8 cellular contexts compared by ENCODE assay signal in the genomic region with DNA sequence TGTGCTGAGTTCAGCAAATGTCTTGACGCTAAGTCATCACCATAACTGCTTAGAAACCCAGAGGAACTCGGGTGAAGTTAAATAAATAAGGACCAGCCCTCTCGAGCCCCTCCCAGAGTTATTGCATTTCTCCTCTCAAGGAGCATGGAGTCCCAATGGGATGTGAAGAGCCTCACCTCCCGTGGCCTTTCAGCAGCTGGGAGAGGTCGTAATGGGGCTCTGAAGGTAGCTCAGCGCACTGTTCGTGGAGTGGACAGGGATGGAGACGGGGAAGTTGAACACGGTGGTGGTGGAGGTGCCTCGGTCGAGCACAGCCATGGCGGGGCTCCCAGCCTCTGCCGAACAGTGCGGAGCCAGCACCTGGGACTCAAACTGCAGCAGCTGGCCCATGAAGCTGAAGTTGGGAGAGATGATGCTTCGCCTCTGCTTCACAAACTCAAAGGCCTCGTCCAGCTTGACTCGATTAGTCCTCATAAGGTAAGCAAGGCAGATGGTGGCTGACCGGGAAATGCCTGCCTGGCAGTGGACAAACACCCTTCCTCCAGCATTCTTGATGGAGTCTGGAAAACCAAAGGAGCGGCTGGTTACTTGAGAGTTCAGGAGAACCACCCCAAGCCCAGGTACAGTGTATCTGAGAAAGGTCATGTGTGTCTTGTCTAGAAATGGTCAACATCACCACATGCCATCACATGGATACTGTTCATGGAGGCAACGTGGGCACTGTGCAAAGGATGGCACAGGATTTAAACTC. TPM values are rescaled to one million over a fixed set of nuclear protein-coding genes. Genes with fewer than 3 reads are reported as not detected.
DNase-seq lines count a peak whose midpoint lies in the region; ATAC-seq, FAIRE-seq and TF ChIP-seq lines count a peak whose summit lies in the region.

No MANE protein-coding gene starts in this region.

- H3K36me3 Mint-ChIP-seq in activated naive CD8-positive, alpha-beta T cell treated with anti-CD3 and anti-CD28 coated beads for 36 hours = peaks cover 28% of the 10 kb centered on the region

- TF ChIP-seq RAD21 in HCT116 (IDR thresholded peaks at IDR 0.05; ENCODE audit: low read depth) = no peak

- no peaks in the 10 kb centered on the region for H4K20me1 ChIP-seq in HCT116 (ENCODE audit: insufficient read depth)

- H3K9ac ChIP-seq in HCT116 (ENCODE audit: low read length) (no peak overlapping the region), skeletal muscle satellite cell (ENCODE audit: low read depth, low read length) (peak overlapping the region; percentile 92)

- H3K36me3 ChIP-seq in HCT116 (ENCODE audit: control insufficient read depth in 1 of 2, insufficient read depth in 2 of 2, low read length in 2 of 2) (peaks cover 8 to 14% of the 10 kb centered on the region in 2 experiments; a peak in 3 of 4 replicates), skeletal muscle satellite cell (ENCODE audit: insufficient read depth, low read length) (peaks cover 36% of the 10 kb centered on the region)

- TF ChIP-seq POLR2A in HCT116 (IDR thresholded peaks at IDR 0.05; ENCODE audit: borderline replicate concordance, extremely low read depth, insufficient read depth, insufficient read length) (no peak), GM12891 (IDR thresholded peaks at IDR 0.05; ENCODE audit: low read depth, low read length) (no peak)

- no peaks in the 10 kb centered on the region for H3K9me3 ChIP-seq in HCT116 (ENCODE audit: control insufficient read depth in 1 of 2, insufficient read depth in 1 of 2, low read depth in 1 of 2, low read length in 2 of 2)
- no peaks in the 10 kb centered on the region for H3K9me3 ChIP-seq in skeletal muscle satellite cell (replicated peaks; ENCODE audit: low read length)

- H3K4me3 ChIP-seq in HCT116 (replicated peaks in 1 of 2; ENCODE audit: low read depth in 1 of 2, low read length in 2 of 2) (no peak overlapping the region), skeletal muscle satellite cell (ENCODE audit: low read length) (peak overlapping the region; percentile 79)

- POLR2A ChIA-PET in HCT116 (lab: Charles Lee) = interaction anchor here (1.3 kb wide), 1 partner anchor 10 kb away, joined by 4 read pairs; no protein-coding TSS in a partner anchor

- no peak for ATAC-seq in HCT116
- ATAC-seq in left ventricle myocardium superior = no peak
- ATAC-seq in GM19452 (IDR thresholded peaks at IDR 0.05; ENCODE audit: unreplicated experiment) = no peak

- no peak overlapping the region for H3K27ac Mint-ChIP-seq in activated naive CD8-positive, alpha-beta T cell treated with anti-CD3 and anti-CD28 coated beads for 36 hours

- CTCF ChIA-PET in HCT116 (lab: Charles Lee) = no interaction called here

- H3K4me1 Mint-ChIP-seq in activated naive CD8-positive, alpha-beta T cell treated with anti-CD3 and anti-CD28 coated beads for 36 hours = peaks cover 62% of the 10 kb centered on the region

- H3K9me2 ChIP-seq in HCT116 (ENCODE audit: insufficient read depth) = no peaks in the 10 kb centered on the region

- no peak for TF ChIP-seq CTCF in HCT116 (IDR thresholded peaks at IDR 0.05 in 2 of 3, conservative IDR thresholded peaks at IDR 0.05 in 1 of 3; ENCODE audit: borderline replicate concordance in 1 of 3, insufficient read depth in 1 of 3, low read depth in 2 of 3, low read length in 2 of 3)

- DNase-seq in HCT116 (ENCODE audit: low read depth, low spot score) (no peak), left ventricle myocardium superior (peak; percentile 56), GM12891 (ENCODE audit: insufficient read length, low spot score) (no peak), MV-4-11 (lab: John Stamatoyannopoulos, UW) (no peak)
- no peak for DNase-seq in activated naive CD8-positive, alpha-beta T cell treated with anti-CD3 and anti-CD28 coated beads for 36 hours
- no peak for DNase-seq in activated CD4-positive, alpha-beta T cell treated with anti-CD3 and anti-CD28 coated beads for 1 hour

- H2AFZ ChIP-seq in HCT116 (ENCODE audit: low read depth, low read length, poor library complexity, severe bottlenecking) = no peak overlapping the region

- H3K27me3 ChIP-seq in HCT116 (ENCODE audit: insufficient read depth, low read length) (no peaks in the 10 kb centered on the region), skeletal muscle satellite cell (ENCODE audit: control insufficient read depth, insufficient read depth, low read length) (no peaks in the 10 kb centered on the region)

- intact Hi-C loops in HCT116 (cut with micrococcal nuclease) = loop anchor here (2.0 to 5.0 kb wide), 2 partner anchors 134 to 164 kb away; no protein-coding TSS in a partner anchor
- intact Hi-C loops in left ventricle myocardium superior (cut with micrococcal nuclease) = no loop called here

- H3K4me2 ChIP-seq in HCT116 (ENCODE audit: low read length) = peak overlapping the region; percentile 86; the same call in 1 of the 2 replicates
- H3K4me2 ChIP-seq in skeletal muscle satellite cell (ENCODE audit: low read length) = peak overlapping the region; percentile 69

- H3K4me1 ChIP-seq in HCT116 (ENCODE audit: control insufficient read depth in 1 of 2, insufficient read depth in 2 of 2, low read length in 2 of 2) (peaks cover 35 to 59% of the 10 kb centered on the region in 2 experiments), skeletal muscle satellite cell (ENCODE audit: control insufficient read depth, insufficient read depth, low read length) (peaks cover 37% of the 10 kb centered on the region)

- RAD21 ChIA-PET in HCT116 (lab: Charles Lee; ENCODE audit: low non-redundant PET in 1 of 2, low total read pairs in 2 of 2, uncharacterized antibody in 2 of 2, unreplicated experiment in 2 of 2) = no interaction called here

- H3K4me3 Mint-ChIP-seq in activated naive CD8-positive, alpha-beta T cell treated with anti-CD3 and anti-CD28 coated beads for 36 hours = peak overlapping the region; percentile 86

- peaks cover 2% of the 10 kb centered on the region for H3K9me3 Mint-ChIP-seq in activated naive CD8-positive, alpha-beta T cell treated with anti-CD3 and anti-CD28 coated beads for 36 hours

- no TSS peak for BruUV-seq in HCT116 (replicated peaks; lab: Mats Ljungman, UMichigan)

- H3K27me3 Mint-ChIP-seq in activated naive CD8-positive, alpha-beta T cell treated with anti-CD3 and anti-CD28 coated beads for 36 hours = no peaks in the 10 kb centered on the region

- H3K79me2 ChIP-seq in HCT116 (ENCODE audit: insufficient read depth, low read length) = peaks cover 24% of the 10 kb centered on the region

- FAIRE-seq in GM12891 (lab: Jason Lieb, UNC) = no peak

- H3K27ac ChIP-seq in HCT116 (ENCODE audit: low read depth, low read length) = no peak overlapping the region

TF ChIP-seq in HCT116, 20 proteins besides CTCF, POLR2A, EP300 and RAD21 (continues in another document):
- TF ChIP-seq JUND (IDR thresholded peaks at IDR 0.05) = no peak
- TF ChIP-seq ZBTB33 (IDR thresholded peaks at IDR 0.05; ENCODE audit: extremely low read depth, insufficient replicate concordance, low read length) = no peak
- no peak for TF ChIP-seq ATF3 (IDR thresholded peaks at IDR 0.05)
- no peak for TF ChIP-seq SRF (IDR thresholded peaks at IDR 0.05; ENCODE audit: low read depth)
- no peak; the same call in 1 of the 2 replicates for TF ChIP-seq POLR2AphosphoS5 (IDR thresholded peaks at IDR 0.05; ENCODE audit: low read depth, low read length)

TF ChIP-seq in GM12891, 5 proteins besides CTCF, POLR2A, EP300 and RAD21:
- TF ChIP-seq POLR2AphosphoS5 (IDR thresholded peaks at IDR 0.05; ENCODE audit: low read depth, low read length) (no peak), POU2F2 (IDR thresholded peaks at IDR 0.05; ENCODE audit: low read depth, low read length) (no peak), SPI1 (IDR thresholded peaks at IDR 0.05; ENCODE audit: low read depth, low read length) (no peak), TAF1 (IDR thresholded peaks at IDR 0.05; ENCODE audit: low read depth, low read length) (no peak)

RNA-seq across cellular contexts. Expression of gene DUSP1, which starts 2.2 kb away (rescaled TPM):
- total RNA-seq in HCT116 (2021; ENCODE audit: unreplicated experiment) (16.6 TPM), left ventricle myocardium superior (98.9 TPM)
- 55.8 and 144 TPM in 2 replicates for polyA plus RNA-seq in HCT116 (2012)
- total RNA-seq in activated naive CD8-positive, alpha-beta T cell treated with anti-CD3 and anti-CD28 coated beads for 36 hours = 1 to 10 TPM; 8.7 to 8.9 TPM
- total RNA-seq in skeletal muscle satellite cell (2012; rRNA removed) = 204 and 438 TPM in 2 replicates
- polyA plus RNA-seq in GM12891 (2012; ENCODE audit: low read depth, missing spikeins) = 5.2 TPM
